Comparison of ENCODE assay signal across 27 cellular contexts in the genomic region with DNA sequence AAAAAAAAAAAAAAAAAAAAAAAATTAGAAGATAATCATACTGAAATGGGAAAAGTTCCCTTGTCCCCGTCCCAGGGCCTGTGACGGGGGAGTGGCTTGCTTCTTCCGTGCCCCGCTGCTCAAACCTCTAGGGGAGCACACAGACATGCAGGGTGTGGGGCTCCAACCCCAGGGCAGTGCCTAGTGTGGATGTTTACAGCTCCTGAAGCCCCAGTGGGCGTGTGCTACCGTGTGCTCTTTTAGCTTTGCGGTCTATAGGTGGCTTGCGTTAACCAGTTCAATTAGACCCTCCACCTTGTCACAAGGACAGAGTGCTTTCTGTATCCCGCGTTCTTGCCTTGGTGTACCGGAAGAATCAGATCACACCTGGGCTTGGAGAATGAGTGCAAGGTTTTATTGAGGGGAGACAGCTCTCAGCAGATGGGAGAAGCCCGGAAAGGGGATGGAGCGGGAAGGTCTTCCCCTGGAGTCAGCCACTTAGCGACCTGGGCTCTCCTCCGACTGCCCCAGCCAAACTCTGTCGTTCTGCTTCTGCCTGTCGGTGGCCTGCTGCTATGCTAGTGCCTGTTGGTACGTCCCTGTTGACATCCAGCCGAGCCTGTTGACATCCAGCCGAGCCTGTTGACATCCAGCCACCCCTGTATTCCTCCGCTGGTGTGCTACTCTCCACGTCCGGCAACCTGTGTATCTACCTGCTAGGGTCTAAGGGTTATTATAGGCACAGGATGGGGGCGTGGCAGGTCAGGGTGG.
"Had no signal": no experiment of that assay in that cellular context is flagged by ENCODE, and none has a peak within 500 bp of the region (broad histone marks: within the 10 kb centered on the region; RNA-seq: fewer than 3 reads in every experiment).

No MANE protein-coding gene starts in this region.

- H3K79me2 ChIP-seq: parathyroid adenoma had no signal

- H3K9ac ChIP-seq: parathyroid adenoma had no signal

- H2AFZ ChIP-seq: parathyroid adenoma had no signal

- H3K4me3 Mint-ChIP-seq: activated B cell treated with CpG ODN at 0.5 μM for 24 hours; activated CD4-positive, alpha-beta T cell treated with anti-CD3 and anti-CD28 coated beads for 36 hours; activated naive CD8-positive, alpha-beta T cell treated with anti-CD3 and anti-CD28 coated beads for 36 hours; activated T-cell treated with anti-CD3 and anti-CD28 coated beads, Interleukin-2, amount 50 U/mL, for 4 hours; central memory CD8-positive, alpha-beta T cell; effector memory CD8-positive, alpha-beta T cell; nephron; stimulated activated effector memory CD8-positive, alpha-beta T cell treated with anti-CD3 and anti-CD28 coated beads, Interleukin-12 subunit alpha, Interleukin-12 subunit beta, amount 100 ng/mL, for 72 hours had no signal

- DNase-seq: activated B cell treated with CpG ODN at 0.5 μM for 24 hours; activated CD4-positive, alpha-beta T cell treated with anti-CD3 and anti-CD28 coated beads for 36 hours; activated CD4-positive, alpha-beta T cell treated with anti-CD3 and anti-CD28 coated beads, Interleukin-2, amount 50 U/mL, for 48 hours; activated CD8-positive, alpha-beta memory T cell treated with anti-CD3 and anti-CD28 coated beads, Interleukin-2, amount 50 U/mL, for 48 hours; activated naive CD4-positive, alpha-beta T cell treated with Interleukin-2 at 50 U/mL for 16 hours; activated naive CD8-positive, alpha-beta T cell treated with anti-CD3 and anti-CD28 coated beads for 36 hours; activated T-cell treated with anti-CD3 and anti-CD28 coated beads, Interleukin-2, amount 50 U/mL, for 4 hours; colonic mucosa; dorsolateral prefrontal cortex; effector memory CD8-positive, alpha-beta T cell; esophagus squamous epithelium; gastrocnemius medialis; head of caudate nucleus; hypothalamus; left lung; nucleus accumbens; stimulated activated CD4-positive, alpha-beta T cell treated with anti-CD3 and anti-CD28 coated beads, Interleukin-1b, Interleukin-23, amount 100 ng/mL, for 48 hours; stomach; T-helper 9 cell had no signal

- H3K4me3 ChIP-seq: colonic mucosa, dorsolateral prefrontal cortex, esophagus squamous epithelium, gastrocnemius medialis, left lung, right lobe of liver, skin epidermis, stomach, suprapubic skin, tibial nerve had no signal

- H3K4me1 Mint-ChIP-seq: activated B cell treated with CpG ODN at 0.5 μM for 24 hours; activated CD4-positive, alpha-beta T cell treated with anti-CD3 and anti-CD28 coated beads for 36 hours; activated naive CD8-positive, alpha-beta T cell treated with anti-CD3 and anti-CD28 coated beads for 36 hours; central memory CD8-positive, alpha-beta T cell; nephron; stimulated activated effector memory CD8-positive, alpha-beta T cell treated with anti-CD3 and anti-CD28 coated beads, Interleukin-12 subunit alpha, Interleukin-12 subunit beta, amount 100 ng/mL, for 72 hours had no signal

- H3K27me3 ChIP-seq: colonic mucosa, dorsolateral prefrontal cortex, esophagus squamous epithelium, gastrocnemius medialis, left lung, right lobe of liver, stomach, suprapubic skin, tibial nerve had no signal

- H3K27me3 Mint-ChIP-seq: activated B cell treated with CpG ODN at 0.5 μM for 24 hours; activated CD4-positive, alpha-beta T cell treated with anti-CD3 and anti-CD28 coated beads for 36 hours; activated naive CD8-positive, alpha-beta T cell treated with anti-CD3 and anti-CD28 coated beads for 36 hours; central memory CD8-positive, alpha-beta T cell; effector memory CD8-positive, alpha-beta T cell had no signal

- H3K4me1 ChIP-seq: colonic mucosa, esophagus squamous epithelium, gastrocnemius medialis, left lung, parathyroid adenoma, right lobe of liver, stomach, suprapubic skin, tibial nerve had no signal

- H3K36me3 ChIP-seq: colonic mucosa, esophagus squamous epithelium, gastrocnemius medialis, left lung, right lobe of liver, stomach, suprapubic skin, tibial nerve had no signal

- H3K27ac Mint-ChIP-seq: activated B cell treated with CpG ODN at 0.5 μM for 24 hours; activated CD4-positive, alpha-beta T cell treated with anti-CD3 and anti-CD28 coated beads for 36 hours; activated naive CD8-positive, alpha-beta T cell treated with anti-CD3 and anti-CD28 coated beads for 36 hours; effector memory CD8-positive, alpha-beta T cell; nephron; stimulated activated effector memory CD8-positive, alpha-beta T cell treated with anti-CD3 and anti-CD28 coated beads, Interleukin-12 subunit alpha, Interleukin-12 subunit beta, amount 100 ng/mL, for 72 hours had no signal

- H3K27ac ChIP-seq: colonic mucosa, dorsolateral prefrontal cortex, esophagus squamous epithelium, gastrocnemius medialis, left lung, parathyroid adenoma, right lobe of liver, skin epidermis, stomach, suprapubic skin, tibial nerve had no signal

- H3K9me3 ChIP-seq: colonic mucosa, gastrocnemius medialis, right lobe of liver, suprapubic skin had no signal

- H3K36me3 Mint-ChIP-seq: activated naive CD8-positive, alpha-beta T cell treated with anti-CD3 and anti-CD28 coated beads for 36 hours; stimulated activated effector memory CD8-positive, alpha-beta T cell treated with anti-CD3 and anti-CD28 coated beads, Interleukin-12 subunit alpha, Interleukin-12 subunit beta, amount 100 ng/mL, for 72 hours had no signal
